Comparison of ENCODE assay signal across 12 cellular contexts in genomic region chr21:44243980-44244379, GRCh38. TPM values are rescaled to one million over a fixed set of nuclear protein-coding genes. Genes with fewer than 3 reads are reported as not detected.
DNase-seq lines count a peak whose midpoint lies in the region; ATAC-seq and TF ChIP-seq lines count a peak whose summit lies in the region.
"Not testable (repeated sequence)": the region's sequence is repeated elsewhere in the genome, so short reads cannot be mapped to it uniquely, and the experiment has no call there.
"Had no signal": no experiment of that assay in that cellular context is flagged by ENCODE, and none has a peak within 500 bp of the region (broad histone marks: within the 10 kb centered on the region; RNA-seq: fewer than 3 reads in every experiment).

No MANE protein-coding gene starts in this region.

- H3K27ac Mint-ChIP-seq in activated T-helper 17 cell treated with anti-CD3 and anti-CD28 coated beads, Interleukin-2, amount 50 U/mL, for 72 hours; naive B cell: not testable (repeated sequence)

- not testable (repeated sequence) for H3K4me3 Mint-ChIP-seq in activated T-helper 17 cell treated with anti-CD3 and anti-CD28 coated beads, Interleukin-2, amount 50 U/mL, for 72 hours; naive B cell

- H3K4me3 ChIP-seq in DND-41 (ENCODE audit: low read depth in 1 of 2, low read length in 2 of 2): not testable (repeated sequence)

- peak; percentile 60 for ATAC-seq in DND-41 (ENCODE audit: insufficient read depth, low read depth)
- ATAC-seq in GM18909 (IDR thresholded peaks at IDR 0.05; ENCODE audit: poor library complexity, unreplicated experiment): peak; percentile 64
- ATAC-seq in GM21390 (IDR thresholded peaks at IDR 0.05; ENCODE audit: unreplicated experiment): peak; percentile 44
- peak; percentile 47 for ATAC-seq in HG02678 (IDR thresholded peaks at IDR 0.05; ENCODE audit: unreplicated experiment)
- ATAC-seq in HG03095 (IDR thresholded peaks at IDR 0.05; ENCODE audit: unreplicated experiment): peak; percentile 42
- peak; percentile 37 for ATAC-seq in HG03521 (IDR thresholded peaks at IDR 0.05; ENCODE audit: unreplicated experiment)
- ATAC-seq in activated T-helper 17 cell treated with anti-CD3 and anti-CD28 coated beads, Interleukin-2, amount 50 U/mL, for 72 hours (replicated peaks): peak; percentile 82
- peak; percentile 54 to 56 for ATAC-seq in naive B cell (ENCODE audit: low read depth in 2 of 2)

- H3K9me3 ChIP-seq in DND-41 (ENCODE audit: insufficient read depth, low read length, severe bottlenecking): not testable (repeated sequence)

- H3K36me3 Mint-ChIP-seq in activated T-helper 17 cell treated with anti-CD3 and anti-CD28 coated beads, Interleukin-2, amount 50 U/mL, for 72 hours (ENCODE audit: low read depth); naive B cell: not testable (repeated sequence)

- DNase-seq in DND-41, naive B cell: not testable (repeated sequence)

- not testable (repeated sequence) for H3K27ac ChIP-seq in DND-41 (ENCODE audit: low read length)

- H3K36me3 ChIP-seq in DND-41 (ENCODE audit: insufficient read depth, low read length): not testable (repeated sequence)

- not testable (repeated sequence) for H3K4me1 ChIP-seq in DND-41 (ENCODE audit: insufficient read depth, low read length)

- not testable (repeated sequence) for H3K4me2 ChIP-seq in DND-41 (ENCODE audit: insufficient read depth, low read length)

- not testable (repeated sequence) for H2AFZ ChIP-seq in DND-41 (ENCODE audit: low read depth, low read length)

- not testable (repeated sequence) for TF ChIP-seq CTCF in DND-41 (IDR thresholded peaks at IDR 0.05; ENCODE audit: borderline replicate concordance, extremely low read depth, low read length, poor library complexity, severe bottlenecking)

- H3K79me2 ChIP-seq in DND-41 (ENCODE audit: insufficient read depth, low read length): not testable (repeated sequence)

- not testable (repeated sequence) for H3K4me1 Mint-ChIP-seq in activated T-helper 17 cell treated with anti-CD3 and anti-CD28 coated beads, Interleukin-2, amount 50 U/mL, for 72 hours; naive B cell

- not testable (repeated sequence) for H3K27me3 Mint-ChIP-seq in activated T-helper 17 cell treated with anti-CD3 and anti-CD28 coated beads, Interleukin-2, amount 50 U/mL, for 72 hours; naive B cell

- H4K20me1 ChIP-seq in DND-41 (ENCODE audit: insufficient read depth, low read length): not testable (repeated sequence)

- H3K9ac ChIP-seq in DND-41 (ENCODE audit: low read depth, low read length): not testable (repeated sequence)

- H3K27me3 ChIP-seq in DND-41 (ENCODE audit: insufficient read depth, low read length, poor library complexity): not testable (repeated sequence)

- not testable (repeated sequence) for H3K9me3 Mint-ChIP-seq in activated T-helper 17 cell treated with anti-CD3 and anti-CD28 coated beads, Interleukin-2, amount 50 U/mL, for 72 hours; naive B cell

RNA-seq across cellular contexts. Expression of gene ICOSLG, which starts 3.2 kb away (rescaled TPM):
- total RNA-seq in activated T-helper 17 cell treated with anti-CD3 and anti-CD28 coated beads, Interleukin-2, amount 50 U/mL, for 72 hours: 1 to 10 TPM; 2.0 to 6.4 TPM
- polyA plus RNA-seq in naive B cell (ENCODE audit: low read depth in 6 of 6): 10 to 100 TPM in 4 of 6 donors, 1 to 10 TPM in 2; 5.1 to 33.1 (median 13.9) TPM

RNA-seq across cellular contexts. Expression of gene DNMT3L, which starts 17.7 kb away (rescaled TPM):
- total RNA-seq in activated T-helper 17 cell treated with anti-CD3 and anti-CD28 coated beads, Interleukin-2, amount 50 U/mL, for 72 hours: not detected
- polyA plus RNA-seq in naive B cell (ENCODE audit: low read depth in 6 of 6): not detected
- total RNA-seq: frontal cortex, M059J, occipital lobe had no signal
- polyA plus RNA-seq: A549 had no signal

RNA-seq across cellular contexts. Expression of gene AIRE, which starts 41.7 kb away (rescaled TPM):
- total RNA-seq in activated T-helper 17 cell treated with anti-CD3 and anti-CD28 coated beads, Interleukin-2, amount 50 U/mL, for 72 hours: not detected
- polyA plus RNA-seq in naive B cell (ENCODE audit: low read depth in 6 of 6): 1 to 10 TPM in 2 of 6 donors, under 1 TPM in 4; 0.34 to 1.7 (median 0.77) TPM
- total RNA-seq: M059J, occipital lobe had no signal
- polyA plus RNA-seq: A549 had no signal

RNA-seq across cellular contexts. Expression of gene PFKL, which starts 55.9 kb away (rescaled TPM):
- 100 to 1,000 TPM; 150 to 184 TPM for total RNA-seq in activated T-helper 17 cell treated with anti-CD3 and anti-CD28 coated beads, Interleukin-2, amount 50 U/mL, for 72 hours
- 100 to 1,000 TPM; 165 to 210 (median 189) TPM for polyA plus RNA-seq in naive B cell (ENCODE audit: low read depth in 6 of 6)
